In genomic region chr3:13346481-13347389, GRCh38 we compare ENCODE assay signal across 8 cellular contexts.
DNase-seq lines count a peak whose midpoint lies in the region; ATAC-seq and TF ChIP-seq lines count a peak whose summit lies in the region.

No MANE protein-coding gene starts in this region.

- H3K9me3 ChIP-seq in CD4-positive, alpha-beta T cell (ENCODE audit: control insufficient read depth, low read length) = no peaks in the 10 kb centered on the region
- peaks cover 4% of the 10 kb centered on the region for H3K9me3 ChIP-seq in mesodermal cell (ENCODE audit: control insufficient read depth, low read length)

- peak; percentile 85 for ATAC-seq in CD4-positive, alpha-beta T cell (ENCODE audit: poor library complexity)
- ATAC-seq in HG03469 (IDR thresholded peaks at IDR 0.05; ENCODE audit: unreplicated experiment) = no peak

- H3K27me3 Mint-ChIP-seq in CD4-positive, alpha-beta T cell = no peaks in the 10 kb centered on the region

- peak overlapping the region; percentile 85 for H3K27ac Mint-ChIP-seq in CD4-positive, alpha-beta T cell

- intact Hi-C loops in CD4-positive, alpha-beta T cell (cut with DNase I, micrococcal nuclease) = loop anchor here (1.0 to 10.0 kb wide), 4 partner anchors 74 to 528 kb away; partner anchors contain the start of gene NUP210 (in 1 of the 2)

- peaks cover 39% of the 10 kb centered on the region for H3K4me1 ChIP-seq in mesodermal cell (ENCODE audit: control insufficient read depth, insufficient read depth, low read length, poor library complexity, severe bottlenecking)

- peaks cover 75% of the 10 kb centered on the region for H3K36me3 Mint-ChIP-seq in CD4-positive, alpha-beta T cell (ENCODE audit: low read depth)

- peak; percentile 51 for TF ChIP-seq CTCF in CD4-positive, alpha-beta T cell (IDR thresholded peaks at IDR 0.05)

- H3K36me3 ChIP-seq in mesodermal cell (ENCODE audit: control insufficient read depth, insufficient read depth, low read length) = no peaks in the 10 kb centered on the region

- WGBS in mesodermal cell (ENCODE audit: insufficient coverage in 2 of 2), 2 experiments = 42 to 53% methylated on average over 17 to 23 of the region's 23 CpGs

- H3K9me3 Mint-ChIP-seq in CD4-positive, alpha-beta T cell = no peaks in the 10 kb centered on the region

- no peaks in the 10 kb centered on the region for H3K27me3 ChIP-seq in CD4-positive, alpha-beta T cell (ENCODE audit: control insufficient read depth, insufficient read depth, low read length)

- no peak overlapping the region for H3K4me3 ChIP-seq in mesodermal cell (ENCODE audit: extremely low read depth, insufficient read depth, low read length, poor library complexity, severe bottlenecking)

- DNase-seq in CD4-positive, alpha-beta T cell = peak; percentile 60 to 85 (median 72)
- DNase-seq in RPMI7951 (ENCODE audit: low read depth) = peak; percentile 34
- peak; percentile 19 to 69 (median 58) for DNase-seq in activated naive CD4-positive, alpha-beta T cell (lab: John Stamatoyannopoulos, UW)
- peak; percentile 33 to 55 for DNase-seq in stimulated activated CD8-positive, alpha-beta memory T cell treated with anti-CD3 and anti-CD28 coated beads, Interleukin-7, amount 100 ng/mL, for 4 hours (ENCODE audit: low read depth in 2 of 2)
- no peak for DNase-seq in NOMO-1 treated with DMSO at 0.1 percent for 48 hours (lab: John Stamatoyannopoulos, UW; ENCODE audit: unreplicated experiment)
- DNase-seq in kidney glomerular epithelial cell (lab: John Stamatoyannopoulos, UW) = no peak

- H3K4me3 Mint-ChIP-seq in CD4-positive, alpha-beta T cell = peak overlapping the region; percentile 68

- peaks cover 54% of the 10 kb centered on the region for H3K4me1 Mint-ChIP-seq in CD4-positive, alpha-beta T cell (ENCODE audit: low read depth)

- CTCF ChIA-PET in CD4-positive, alpha-beta T cell (lab: Charles Lee) = interaction anchor here (0.7 to 3.2 kb wide), 9 partner anchors 10 to 117 kb away, joined by 3 to 45 read pairs (median 5); partner anchors contain the start of gene NUP210

- peak overlapping the region; percentile 54 for H3K27ac ChIP-seq in CD4-positive, alpha-beta T cell (ENCODE audit: low read depth, low read length)
- H3K27ac ChIP-seq in mesodermal cell (ENCODE audit: low read depth, low read length, severe bottlenecking) = peak overlapping the region; percentile 79

- POLR2A ChIA-PET in CD4-positive, alpha-beta T cell (lab: Charles Lee) = interaction anchor here (0.7 to 4.9 kb wide), 13 partner anchors 11 to 505 kb away, joined by 3 to 73 read pairs (median 5); partner anchors contain the start of genes HDAC11, NUP210 and RPL32

Comparison
In these comparisons a context has a peak if more than half of its experiments do, and no peak if none do; other contexts are left out.
1. DNase-seq: peak in CD4-positive, alpha-beta T cell (10 of 10), RPMI7951 (single experiment), activated naive CD4-positive, alpha-beta T cell (4 of 4) and stimulated activated CD8-positive, alpha-beta memory T cell treated with anti-CD3 and anti-CD28 coated beads, Interleukin-7, amount 100 ng/mL, for 4 hours (2 of 2); none in NOMO-1 treated with DMSO at 0.1 percent for 48 hours (single experiment) and kidney glomerular epithelial cell (single experiment).